8 cellular contexts compared by ENCODE assay signal in the genomic region with DNA sequence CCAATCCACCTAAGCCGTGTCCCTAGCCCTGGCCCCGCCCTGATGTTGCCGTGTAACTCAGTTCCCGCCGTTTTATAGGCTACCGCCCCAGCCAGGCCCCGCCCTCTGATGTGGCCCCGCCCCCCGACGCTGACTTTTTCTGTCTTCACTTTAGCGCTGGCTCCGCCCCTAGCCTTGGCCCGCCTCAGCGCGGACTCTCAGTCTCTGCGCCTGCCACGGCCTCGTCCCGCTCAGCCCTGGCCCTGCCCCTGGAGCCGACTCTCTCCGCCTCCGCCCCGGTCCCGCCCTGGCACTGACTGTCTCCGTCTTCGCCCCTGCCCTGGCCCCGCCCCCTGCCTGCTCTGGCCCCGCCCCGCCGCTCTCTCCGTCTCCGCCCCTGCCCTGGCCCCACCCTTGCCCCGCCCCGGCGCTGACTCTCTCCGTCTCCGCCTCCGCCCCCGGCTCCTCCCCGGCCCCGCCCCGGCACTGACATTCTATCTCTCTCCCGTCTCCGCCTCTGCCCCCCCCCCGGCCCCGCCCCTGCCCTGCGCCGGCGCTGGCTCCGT. TPM values are rescaled to one million over a fixed set of nuclear protein-coding genes. Genes with fewer than 3 reads are reported as not detected.
DNase-seq lines count a peak whose midpoint lies in the region; ATAC-seq and TF ChIP-seq lines count a peak whose summit lies in the region.

No MANE protein-coding gene starts in this region.

- H3K27ac ChIP-seq in mammary epithelial cell (ENCODE audit: insufficient read depth, low read depth, low read length) (no peak overlapping the region), spleen (peak overlapping the region in 7 of 8 donors; percentile 78 to 100 (median 99))

- peak overlapping the region; percentile 41; the same call in 1 of the 2 replicates for H3K4me3 ChIP-seq in WI38 (ENCODE audit: low read depth, low read length)
- H3K4me3 ChIP-seq in mammary epithelial cell (replicated peaks in 1 of 3; ENCODE audit: insufficient read depth in 1 of 3, low read depth in 2 of 3, low read length in 3 of 3): peak overlapping the region in 1 of 3 experiments; percentile 37
- H3K4me3 ChIP-seq in spleen: peak overlapping the region; percentile 25 to 74 (median 38)

- no peak overlapping the region for H3K9ac ChIP-seq in mammary epithelial cell (ENCODE audit: insufficient read depth, low read length)

- intact Hi-C loops in mammary epithelial cell (cut with micrococcal nuclease): loop anchor here (2.0 kb wide), 1 partner anchor 211 kb away; no protein-coding TSS in a partner anchor
- intact Hi-C loops in spleen (cut with DNase I; ENCODE audit: low total_unique reads): loop anchor here (2.0 to 10.0 kb wide), 2 partner anchors 61 to 1483 kb away; partner anchors contain the start of genes MECR and PTPRU

- H3K4me2 ChIP-seq in mammary epithelial cell (ENCODE audit: insufficient read depth, low read depth, low read length): peak overlapping the region; percentile 16

- BruUV-seq in mammary epithelial cell (replicated peaks; lab: Mats Ljungman, UMichigan): no TSS peak

- H3K4me1 ChIP-seq in mammary epithelial cell (ENCODE audit: insufficient read depth, low read length) (peaks cover 20% of the 10 kb centered on the region), spleen (peaks cover 0 to 52% (median 31%) of the 10 kb centered on the region in 6 donors)

- H3K27me3 ChIP-seq in mammary epithelial cell (ENCODE audit: insufficient read depth, low read length) (no peaks in the 10 kb centered on the region), spleen (replicated peaks in 1 of 7) (no peaks in the 10 kb centered on the region)

- in situ Hi-C loops in ACHN (cut with HindIII; ENCODE audit: low pct_ligation_motif_present, low pct_unique_long_range_greater_than_20kb, low sequenced_read_pairs): no loop called here
- in situ Hi-C loops in mammary epithelial cell (cut with MboI; ENCODE audit: low sequenced_read_pairs in 2 of 2): loop anchor here (5.0 to 25.0 kb wide), 7 partner anchors 59 to 1483 kb away; partner anchors contain the start of genes MECR (in 2 of the 2) and PTPRU (in 2 of the 2)

- no peaks in the 10 kb centered on the region for H3K79me2 ChIP-seq in mammary epithelial cell (ENCODE audit: insufficient read depth, low read length)

- no peak for TF ChIP-seq CTCF in WI38 (IDR thresholded peaks at IDR 0.05; ENCODE audit: low read depth, low read length)
- TF ChIP-seq CTCF in mammary epithelial cell (conservative IDR thresholded peaks at IDR 0.05 in 1 of 2, IDR thresholded peaks at IDR 0.05 in 1 of 2; ENCODE audit: extremely low read depth in 1 of 2, insufficient read depth in 1 of 2, low read depth in 1 of 2, low read length in 2 of 2): no peak
- peak in 1 of 11 experiments; percentile 5 for TF ChIP-seq CTCF in spleen (IDR thresholded peaks at IDR 0.05 in 8 of 11, conservative IDR thresholded peaks at IDR 0.05 in 3 of 11)

- WGBS in mammary epithelial cell (ENCODE audit: low coverage, missing lambda C conversion rate): no CpG with 5 or more reads among the region's 50 CpGs
- WGBS in spleen, 5 donors: 0 to 2% (median 1%) methylated on average over 42 to 50 of the region's 50 CpGs

- peak overlapping the region; percentile 18 for H2AFZ ChIP-seq in mammary epithelial cell (ENCODE audit: low read depth, low read length)

- CTCF ChIA-PET in mammary epithelial cell (lab: Charles Lee; ENCODE audit: low non-redundant PET): interaction anchor here (0.6 to 2.4 kb wide), 7 partner anchors 52 to 508 kb away, joined by 3 to 111 read pairs (median 3); no protein-coding TSS in a partner anchor

- peak; percentile 96 for DNase-seq in ACHN
- DNase-seq in NCI-H2227 (lab: John Stamatoyannopoulos, UW; ENCODE audit: unreplicated experiment): peak; percentile 99
- peak; percentile 96 for DNase-seq in mammary epithelial cell
- peak; percentile 93 for DNase-seq in inferior parietal cortex (ENCODE audit: extremely low spot score)
- peak; percentile 100 for DNase-seq in spleen

- dilution Hi-C loops in mammary epithelial cell (cut with HindIII; ENCODE audit: low sequenced_read_pairs): loop anchor here (5.0 kb wide), 1 partner anchor 61 kb away; no protein-coding TSS in a partner anchor

- H4K20me1 ChIP-seq in mammary epithelial cell (ENCODE audit: insufficient read depth, low read length): no peaks in the 10 kb centered on the region

- TF ChIP-seq POLR2A in spleen (IDR thresholded peaks at IDR 0.05): no peak

- ATAC-seq in GM18873 (IDR thresholded peaks at IDR 0.05; ENCODE audit: low FRiP score, unreplicated experiment) (peak; percentile 45), HG03139 (IDR thresholded peaks at IDR 0.05; ENCODE audit: unreplicated experiment) (peak; percentile 81)

- H3K36me3 ChIP-seq in mammary epithelial cell (ENCODE audit: insufficient read depth, low read length): no peaks in the 10 kb centered on the region
- H3K36me3 ChIP-seq in spleen: peaks cover 0 to 20% (median 3%) of the 10 kb centered on the region in 6 donors

- H3K9me3 ChIP-seq in mammary epithelial cell (replicated peaks; ENCODE audit: insufficient read depth, low read length): peaks cover 8% of the 10 kb centered on the region
- peaks cover 0 to 12% (median 9%) of the 10 kb centered on the region in 8 donors for H3K9me3 ChIP-seq in spleen

RNA-seq across cellular contexts. Expression of gene MATN1, which starts 5.2 kb away (rescaled TPM):
- total RNA-seq in mammary epithelial cell (not detected), spleen (1 to 10 TPM in 1 of 7 donors, under 1 TPM in 5, not detected in 1; 0.30 to 1.1 (median 0.69) TPM)
- polyA plus RNA-seq in mammary epithelial cell (0.05 TPM), spleen (under 1 TPM; 0.04 to 0.08 (median 0.06) TPM)
- polyA minus RNA-seq in mammary epithelial cell: not detected

RNA-seq across cellular contexts. Expression of gene LAPTM5, which starts 39.4 kb away (rescaled TPM):
- total RNA-seq in mammary epithelial cell: 1 to 10 TPM in 1 of 2 donors, not detected in 1; 1.7 TPM
- 1.8 TPM for polyA plus RNA-seq in mammary epithelial cell
- polyA minus RNA-seq in mammary epithelial cell: 0.62 TPM
- 100 to 1,000 TPM; 473 to 747 (median 586) TPM for total RNA-seq in spleen
- polyA plus RNA-seq in spleen: 100 to 1,000 TPM; 419 to 691 (median 502) TPM

Comparison
In these comparisons a context has a peak if more than half of its experiments do, and no peak if none do; other contexts are left out.
1. RNA of gene LAPTM5, which starts 39.4 kb away (total RNA-seq): 473 to 747 TPM in spleen; 1.7 TPM in mammary epithelial cell; every median in the first group is over 100 times any median in the second.
2. Peak in every context shown above with its lines, with median percentiles within 50 percentile points of each other: DNase-seq.